Comparison of ENCODE assay signal across 1 cellular context in genomic region chr6:110064744-110065524, GRCh38.
TF ChIP-seq lines count a peak whose summit lies in the region.

No MANE protein-coding gene starts in this region.

TF ChIP-seq in H1, 55 proteins besides CTCF, POLR2A, EP300 and RAD21:
- TF ChIP-seq USF2 (IDR thresholded peaks at IDR 0.05; ENCODE audit: low read length) (no peak), CHD1 (IDR thresholded peaks at IDR 0.05; ENCODE audit: low read depth, low read length) (no peak), TAF1 (IDR thresholded peaks at IDR 0.05; ENCODE audit: low read depth, low read length) (no peak), ATF2 (IDR thresholded peaks at IDR 0.05; ENCODE audit: low read length) (no peak), NRF1 (IDR thresholded peaks at IDR 0.05; ENCODE audit: low read depth, low read length) (no peak), SP4 (IDR thresholded peaks at IDR 0.05; ENCODE audit: low read length) (no peak), HDAC2 (IDR thresholded peaks at IDR 0.05; ENCODE audit: borderline replicate concordance in 1 of 2, low read depth in 2 of 2, low read length in 2 of 2) (no peak), RNF2 (IDR thresholded peaks at IDR 0.05; ENCODE audit: borderline replicate concordance, low read depth, low read length, missing control alignments, poor library complexity, severe bottlenecking) (no peak), KDM4A (IDR thresholded peaks at IDR 0.05; ENCODE audit: low read depth, low read length, severe bottlenecking) (no peak), TEAD4 (IDR thresholded peaks at IDR 0.05; ENCODE audit: low read depth, low read length) (no peak), NANOG (IDR thresholded peaks at IDR 0.05; ENCODE audit: insufficient read depth, low read depth, low read length, poor library complexity, severe bottlenecking) (no peak), GTF2F1 (IDR thresholded peaks at IDR 0.05; ENCODE audit: borderline replicate concordance, low read depth, low read length) (no peak), CHD2 (IDR thresholded peaks at IDR 0.05; ENCODE audit: low read length) (no peak), RXRA (IDR thresholded peaks at IDR 0.05; ENCODE audit: insufficient read depth, low read depth, low read length) (no peak), BACH1 (IDR thresholded peaks at IDR 0.05; ENCODE audit: low read length) (no peak), MAFK (IDR thresholded peaks at IDR 0.05; ENCODE audit: low read depth, low read length) (no peak), SIX5 (IDR thresholded peaks at IDR 0.05; ENCODE audit: low read depth, low read length) (no peak), CREB1 (IDR thresholded peaks at IDR 0.05) (no peak), FOSL1 (IDR thresholded peaks at IDR 0.05; ENCODE audit: insufficient read depth, low read depth, low read length) (no peak)
